ENCODE assay signal across 1 cellular context in the genomic region with DNA sequence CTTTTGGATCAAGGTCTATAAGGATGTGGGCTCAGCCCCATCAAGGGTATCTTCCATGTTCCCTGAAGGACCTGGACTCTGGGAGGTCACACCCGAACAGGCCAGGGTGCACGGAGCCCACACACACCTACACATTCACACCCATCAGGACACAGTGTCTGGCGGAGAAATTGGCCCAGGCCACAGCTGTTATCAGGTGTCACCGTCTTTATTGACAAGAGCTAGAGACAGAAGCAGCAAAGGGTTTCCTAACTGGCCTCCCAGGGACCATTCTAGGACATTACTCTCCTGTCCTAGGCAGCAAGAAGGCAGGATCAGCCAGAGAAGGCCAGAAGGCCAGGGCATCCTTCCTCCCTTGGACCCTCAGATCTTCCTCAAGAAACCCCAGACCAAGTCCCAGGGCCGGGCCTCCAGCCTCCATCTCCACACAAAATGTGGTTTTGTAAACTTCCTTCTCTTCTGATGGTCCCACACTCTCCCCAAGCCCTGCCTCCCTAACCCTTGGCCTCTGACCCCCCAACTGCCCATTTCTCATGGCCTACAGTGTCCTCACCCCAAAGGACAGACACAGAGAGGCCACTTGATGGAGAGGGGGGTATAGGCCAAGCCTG.
TF ChIP-seq lines count a peak whose summit lies in the region.

No MANE protein-coding gene starts in this region.

TF ChIP-seq in K562, 482 proteins besides CTCF, POLR2A, EP300 and RAD21:
- TF ChIP-seq, protein P1, sequence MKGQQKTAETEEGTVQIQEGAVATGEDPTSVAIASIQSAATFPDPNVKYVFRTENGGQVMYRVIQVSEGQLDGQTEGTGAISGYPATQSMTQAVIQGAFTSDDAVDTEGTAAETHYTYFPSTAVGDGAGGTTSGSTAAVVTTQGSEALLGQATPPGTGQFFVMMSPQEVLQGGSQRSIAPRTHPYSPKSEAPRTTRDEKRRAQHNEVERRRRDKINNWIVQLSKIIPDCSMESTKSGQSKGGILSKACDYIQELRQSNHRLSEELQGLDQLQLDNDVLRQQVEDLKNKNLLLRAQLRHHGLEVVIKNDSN (CRISPR knock-in tag; IDR thresholded peaks at IDR 0.05): 0 out of 2 replicates have a peak, but pooled peaks have one; percentile 0
- TF ChIP-seq ZNF24 (IDR thresholded peaks at IDR 0.05) (no peak), SP1 (CRISPR knock-in tag; IDR thresholded peaks at IDR 0.05) (no peak), HDAC3 (IDR thresholded peaks at IDR 0.05; ENCODE audit: borderline replicate concordance, partially characterized antibody) (no peak)
- TF ChIP-seq, protein P2, sequence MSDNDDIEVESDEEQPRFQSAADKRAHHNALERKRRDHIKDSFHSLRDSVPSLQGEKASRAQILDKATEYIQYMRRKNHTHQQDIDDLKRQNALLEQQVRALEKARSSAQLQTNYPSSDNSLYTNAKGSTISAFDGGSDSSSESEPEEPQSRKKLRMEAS (CRISPR knock-in tag; IDR thresholded peaks at IDR 0.05): 0 out of 2 replicates have a peak, but pooled peaks have one; percentile 2
